Comparison of ENCODE assay signal across 12 cellular contexts in the genomic region with DNA sequence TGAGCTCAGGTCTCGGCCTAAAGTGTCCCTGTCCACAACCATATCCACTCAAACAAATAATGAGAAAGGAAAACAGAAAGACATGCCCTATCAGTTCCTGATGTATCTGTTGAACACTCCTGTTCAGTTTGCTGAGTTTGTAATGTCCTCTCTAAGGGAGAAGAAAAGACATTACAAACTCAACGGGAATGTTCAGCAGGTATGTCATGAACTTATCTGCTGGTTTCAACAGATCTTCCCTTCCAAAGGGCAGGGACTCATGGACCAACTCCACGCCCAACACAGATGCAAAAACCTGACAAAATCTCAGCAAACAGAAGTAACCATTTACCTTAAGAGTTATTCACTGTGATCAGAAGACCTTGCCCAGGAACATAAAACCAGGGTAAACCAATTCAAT. TPM values are rescaled to one million over a fixed set of nuclear protein-coding genes. Genes with fewer than 3 reads are reported as not detected.
DNase-seq lines count a peak whose midpoint lies in the region; ATAC-seq and TF ChIP-seq lines count a peak whose summit lies in the region.
"Had no signal": no experiment of that assay in that cellular context is flagged by ENCODE, and none has a peak within 500 bp of the region (broad histone marks: within the 10 kb centered on the region; RNA-seq: fewer than 3 reads in every experiment).

No MANE protein-coding gene starts in this region.

- H3K36me3 Mint-ChIP-seq in dendritic cell treated with granulocyte-macrophage colony-stimulating factor and Interleukin-4, amounts not matched to agents 40 ng/mL and 50 ng/mL, for 4 days (ENCODE audit: low read depth), result peaks cover 6% of the 10 kb centered on the region
- H3K36me3 Mint-ChIP-seq in natural killer cell, result no peaks in the 10 kb centered on the region

- H3K27ac Mint-ChIP-seq in dendritic cell treated with granulocyte-macrophage colony-stimulating factor and Interleukin-4, amounts not matched to agents 40 ng/mL and 50 ng/mL, for 4 days, result peak overlapping the region; percentile 90
- peak overlapping the region; percentile 15 to 85 for H3K27ac Mint-ChIP-seq in natural killer cell

- no peak for TF ChIP-seq CTCF in heart right ventricle (IDR thresholded peaks at IDR 0.05)
- no peak for TF ChIP-seq CTCF in natural killer cell (IDR thresholded peaks at IDR 0.05)
- no peak for TF ChIP-seq CTCF in transverse colon (IDR thresholded peaks at IDR 0.05)
- TF ChIP-seq CTCF in WERI-Rb-1 (IDR thresholded peaks at IDR 0.05; ENCODE audit: low read depth, low read length), result no peak

- H3K9me3 Mint-ChIP-seq in dendritic cell treated with granulocyte-macrophage colony-stimulating factor and Interleukin-4, amounts not matched to agents 40 ng/mL and 50 ng/mL, for 4 days, result peaks cover 8% of the 10 kb centered on the region
- H3K9me3 Mint-ChIP-seq in natural killer cell, result no peaks in the 10 kb centered on the region

- H3K27ac ChIP-seq in heart right ventricle (peak overlapping the region; percentile 2 to 88 (median 78)), transverse colon (peak overlapping the region; percentile 11 to 64 (median 28)), WERI-Rb-1 (no peak overlapping the region)

- peak overlapping the region; percentile 72 for H3K4me3 Mint-ChIP-seq in dendritic cell treated with granulocyte-macrophage colony-stimulating factor and Interleukin-4, amounts not matched to agents 40 ng/mL and 50 ng/mL, for 4 days
- H3K4me3 Mint-ChIP-seq in natural killer cell, result no peak overlapping the region

- H3K9me3 ChIP-seq in heart right ventricle (no peaks in the 10 kb centered on the region), transverse colon (no peaks in the 10 kb centered on the region), WERI-Rb-1 (ENCODE audit: severe bottlenecking) (no peaks in the 10 kb centered on the region)

- peaks cover 90% of the 10 kb centered on the region for H3K4me1 Mint-ChIP-seq in dendritic cell treated with granulocyte-macrophage colony-stimulating factor and Interleukin-4, amounts not matched to agents 40 ng/mL and 50 ng/mL, for 4 days (ENCODE audit: low read depth)
- peaks cover 82 to 92% of the 10 kb centered on the region in 2 donors for H3K4me1 Mint-ChIP-seq in natural killer cell

- H3K36me3 ChIP-seq in heart right ventricle (no peaks in the 10 kb centered on the region), transverse colon (no peaks in the 10 kb centered on the region), WERI-Rb-1 (no peaks in the 10 kb centered on the region)

- DNase-seq in heart right ventricle, result no peak
- no peak for DNase-seq in Right ventricle myocardium superior
- no peak for DNase-seq in natural killer cell
- no peak for DNase-seq in transverse colon
- DNase-seq in WERI-Rb-1, result no peak
- no peak for DNase-seq in NCI-H345 treated with DMSO at 0.1 percent for 48 hours (lab: John Stamatoyannopoulos, UW; ENCODE audit: unreplicated experiment)
- DNase-seq: activated CD4-positive, alpha-beta T cell treated with anti-CD3 and anti-CD28 coated beads for 1 hour; activated naive CD4-positive, alpha-beta T cell treated with Interleukin-2 at 50 U/mL for 16 hours; cortex of kidney; NCI-H446 had no signal

- no peaks in the 10 kb centered on the region for H3K27me3 ChIP-seq in heart right ventricle
- H3K27me3 ChIP-seq in transverse colon, result no peaks in the 10 kb centered on the region
- no peaks in the 10 kb centered on the region for H3K27me3 ChIP-seq in WERI-Rb-1 (ENCODE audit: insufficient read depth, low read depth, severe bottlenecking)

- H3K27me3 Mint-ChIP-seq in dendritic cell treated with granulocyte-macrophage colony-stimulating factor and Interleukin-4, amounts not matched to agents 40 ng/mL and 50 ng/mL, for 4 days, result no peaks in the 10 kb centered on the region
- no peaks in the 10 kb centered on the region for H3K27me3 Mint-ChIP-seq in natural killer cell (ENCODE audit: low read depth in 2 of 2)

- H3K4me1 ChIP-seq in heart right ventricle (peaks cover 33 to 99% (median 84%) of the 10 kb centered on the region in 9 donors), transverse colon (peaks cover 20 to 61% (median 34%) of the 10 kb centered on the region in 4 donors)

- intact Hi-C loops in heart right ventricle (cut with DNase I) (no loop called here), Right ventricle myocardium superior (cut with DNase I) (no loop called here), natural killer cell (cut with micrococcal nuclease) (no loop called here), transverse colon (cut with DNase I; ENCODE audit: low total_unique reads) (no loop called here)
- intact Hi-C loops in dendritic cell treated with granulocyte-macrophage colony-stimulating factor and Interleukin-4, amounts not matched to agents 40 ng/mL and 50 ng/mL, for 4 days (cut with micrococcal nuclease), result no loop called here

- 53 to 55% methylated on average over 3 of the region's 3 CpGs for WGBS in heart right ventricle, 2 donors
- WGBS in transverse colon (ENCODE audit: low coverage in 1 of 2), 2 donors, result 60 to 70% methylated on average over 1 to 3 of the region's 3 CpGs

- H3K4me3 ChIP-seq in heart right ventricle (peak overlapping the region in 6 of 10 donors; percentile 10 to 35 (median 28)), transverse colon (no peak overlapping the region), WERI-Rb-1 (ENCODE audit: low read depth, low read length) (no peak overlapping the region)

- in situ Hi-C loops in transverse colon (cut with MboI; ENCODE audit: low pct_ligation_motif_present in 1 of 4, low pct_unique_long_range_greater_than_20kb in 1 of 4, low sequenced_read_pairs in 3 of 4), result no loop called here

- no peak for TF ChIP-seq POLR2A in transverse colon (IDR thresholded peaks at IDR 0.05)

- ATAC-seq in heart right ventricle, result no peak
- no peak for ATAC-seq in Right ventricle myocardium superior (ENCODE audit: poor library complexity)
- ATAC-seq in natural killer cell, result no peak
- ATAC-seq in HG02938 (IDR thresholded peaks at IDR 0.05; ENCODE audit: unreplicated experiment), result no peak

- no peak for TF ChIP-seq EP300 in transverse colon (IDR thresholded peaks at IDR 0.05; ENCODE audit: low read depth)

RNA-seq across cellular contexts. Expression of a gene that starts 23.7 kb away (rescaled TPM):
- total RNA-seq in heart right ventricle (10 to 100 TPM; 28.0 to 41.8 (median 33.4) TPM), Right ventricle myocardium superior (33.2 TPM), natural killer cell (10 to 100 TPM; 27.0 to 39.7 (median 39.7) TPM), transverse colon (10 to 100 TPM; 15.7 to 29.3 (median 19.7) TPM)
- 10 to 100 TPM; 22.5 to 24.7 TPM for polyA plus RNA-seq in heart right ventricle

Comparison
In these comparisons a context has a peak if more than half of its experiments do, and no peak if none do; other contexts are left out.
1. H3K4me3 ChIP-seq: peak in heart right ventricle (6 of 10); none in transverse colon (0 of 4) and WERI-Rb-1 (single experiment).